1 cellular context compared by ENCODE assay signal in genomic region chr4:102431608-102431961, GRCh38.
TF ChIP-seq lines count a peak whose summit lies in the region.

No MANE protein-coding gene starts in this region.

TF ChIP-seq in SK-N-SH treated with all-trans-retinoic acid at 6 μM for 48 hours, 23 proteins besides CTCF, POLR2A, EP300 and RAD21 (continued from another document):
- no peak for TF ChIP-seq TSHZ2 (CRISPR knock-in tag; IDR thresholded peaks at IDR 0.05)
- TF ChIP-seq CREB5 (CRISPR knock-in tag; IDR thresholded peaks at IDR 0.05; ENCODE audit: low read depth) = no peak
- no peak for TF ChIP-seq TCF4 (CRISPR knock-in tag; IDR thresholded peaks at IDR 0.05; ENCODE audit: borderline replicate concordance)
- no peak for TF ChIP-seq SNAI2 (CRISPR knock-in tag; IDR thresholded peaks at IDR 0.05)
- TF ChIP-seq PPARA (CRISPR knock-in tag; IDR thresholded peaks at IDR 0.05; ENCODE audit: borderline replicate concordance) = no peak
